In the genomic region with DNA sequence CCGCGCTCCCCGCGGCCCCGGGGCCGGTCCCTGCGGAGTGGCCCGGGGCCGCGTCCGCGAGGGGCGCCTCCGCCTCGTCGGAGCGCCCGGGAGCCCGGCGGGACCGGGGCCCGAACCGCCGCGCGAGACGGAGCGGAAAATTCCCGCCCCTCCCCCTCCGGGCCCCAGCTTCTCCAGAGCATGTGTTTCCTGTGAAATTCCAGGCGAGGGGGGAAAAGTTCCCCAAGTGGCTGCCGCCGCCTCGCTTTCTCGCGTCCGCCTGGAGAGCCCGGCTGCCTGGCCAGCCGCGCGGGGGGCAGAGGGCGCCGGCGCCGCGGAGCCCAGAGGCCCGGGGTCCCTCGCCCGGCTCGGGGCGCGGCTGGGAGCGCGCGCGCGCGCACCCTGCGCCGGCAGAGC, we compare ENCODE assay signal across 11 cellular contexts. TPM values are rescaled to one million over a fixed set of nuclear protein-coding genes. Genes with fewer than 3 reads are reported as not detected.
DNase-seq lines count a peak whose midpoint lies in the region; ATAC-seq and TF ChIP-seq lines count a peak whose summit lies in the region.
"Had no signal": no experiment of that assay in that cellular context is flagged by ENCODE, and none has a peak within 500 bp of the region (broad histone marks: within the 10 kb centered on the region; RNA-seq: fewer than 3 reads in every experiment).

No MANE protein-coding gene starts in this region.

- intact Hi-C loops in ovary (cut with DNase I) = loop anchor here (5.0 to 10.0 kb wide), 7 partner anchors 111 to 531 kb away; no protein-coding TSS in a partner anchor
- intact Hi-C loops in activated CD4-positive, alpha-beta T cell treated with anti-CD3 and anti-CD28 coated beads, Interleukin-2, amount 10 ng/mL, durations not matched to agents 24 days and 14 days (cut with micrococcal nuclease) = no loop called here

- no peaks in the 10 kb centered on the region for H3K36me3 Mint-ChIP-seq in activated CD4-positive, alpha-beta T cell treated with anti-CD3 and anti-CD28 coated beads, Interleukin-2, amount 10 ng/mL, durations not matched to agents 24 days and 14 days (ENCODE audit: low read depth)
- no peaks in the 10 kb centered on the region for H3K36me3 Mint-ChIP-seq in activated T-cell treated with anti-CD3 and anti-CD28 coated beads, Interleukin-2, amount 50 U/mL, for 4 hours (ENCODE audit: insufficient read depth)
- no peaks in the 10 kb centered on the region for H3K36me3 Mint-ChIP-seq in T-cell

- no peaks in the 10 kb centered on the region for H3K9me3 Mint-ChIP-seq in activated CD4-positive, alpha-beta T cell treated with anti-CD3 and anti-CD28 coated beads, Interleukin-2, amount 10 ng/mL, durations not matched to agents 24 days and 14 days
- H3K9me3 Mint-ChIP-seq in activated T-cell treated with anti-CD3 and anti-CD28 coated beads, Interleukin-2, amount 50 U/mL, for 4 hours = no peaks in the 10 kb centered on the region
- no peaks in the 10 kb centered on the region for H3K9me3 Mint-ChIP-seq in T-cell
- H3K9me3 Mint-ChIP-seq: activated naive CD4-positive, alpha-beta T cell treated with anti-CD3 and anti-CD28 coated beads, Interleukin-2, amount 50 U/mL, for 72 hours; T-helper 1 cell treated with Interleukin-12 subunit alpha and Interleukin-12 subunit beta and Interleukin-4 antibody, amounts not matched to agents 30 μg/mL and 1 μg/mL, for 36 hours had no signal

- H3K9me3 ChIP-seq in BLaER1 (no peaks in the 10 kb centered on the region), ovary (no peaks in the 10 kb centered on the region)

- TF ChIP-seq POLR2A in ovary (IDR thresholded peaks at IDR 0.05) = no peak

- ATAC-seq in activated T-cell treated with anti-CD3 and anti-CD28 coated beads, Interleukin-2, amount 50 U/mL, for 4 hours = no peak
- ATAC-seq in T-cell (replicated peaks in 1 of 4) = no peak
- ATAC-seq: K562 had no signal

- H4K20me1 ChIP-seq in BLaER1 = peaks cover 29% of the 10 kb centered on the region

- no peak overlapping the region for H3K27ac ChIP-seq in BLaER1
- H3K27ac ChIP-seq in ovary = peak overlapping the region in 1 of 2 donors; percentile 17

- H3K4me3 Mint-ChIP-seq in activated CD4-positive, alpha-beta T cell treated with anti-CD3 and anti-CD28 coated beads, Interleukin-2, amount 10 ng/mL, durations not matched to agents 24 days and 14 days = no peak overlapping the region
- H3K4me3 Mint-ChIP-seq in activated T-cell treated with anti-CD3 and anti-CD28 coated beads, Interleukin-2, amount 50 U/mL, for 4 hours = no peak overlapping the region
- peak overlapping the region in 1 of 3 donors; percentile 74 for H3K4me3 Mint-ChIP-seq in T-cell

- CTCF ChIA-PET in T-cell (lab: Charles Lee) = no interaction called here

- peaks cover 11% of the 10 kb centered on the region for H3K4me1 ChIP-seq in BLaER1
- peaks cover 4% of the 10 kb centered on the region for H3K4me1 ChIP-seq in ovary (ENCODE audit: insufficient read depth)

- H3K27me3 ChIP-seq in BLaER1 (peaks cover 81% of the 10 kb centered on the region), ovary (no peaks in the 10 kb centered on the region)

- 0% methylated on average over 38 to 60 of the region's 60 CpGs for WGBS in ovary, 3 donors

- POLR2A ChIA-PET in T-cell (lab: Charles Lee) = no interaction called here

- H3K4me3 ChIP-seq in BLaER1 = peak overlapping the region; percentile 74
- H3K4me3 ChIP-seq in fibroblast of the aortic adventitia (ENCODE audit: low read depth, low read length) = peak overlapping the region; percentile 85
- peak overlapping the region; percentile 80 for H3K4me3 ChIP-seq in ovary
- H3K4me3 ChIP-seq: K562 had no signal

- TF ChIP-seq CTCF in fibroblast of the aortic adventitia (IDR thresholded peaks at IDR 0.05; ENCODE audit: insufficient read depth, low read length) = no peak
- TF ChIP-seq CTCF in ovary (IDR thresholded peaks at IDR 0.05) = no peak

- H3K4me2 ChIP-seq in BLaER1 = peak overlapping the region; percentile 99

- H3K4me1 Mint-ChIP-seq in activated CD4-positive, alpha-beta T cell treated with anti-CD3 and anti-CD28 coated beads, Interleukin-2, amount 10 ng/mL, durations not matched to agents 24 days and 14 days = peaks cover 12% of the 10 kb centered on the region
- H3K4me1 Mint-ChIP-seq in activated T-cell treated with anti-CD3 and anti-CD28 coated beads, Interleukin-2, amount 50 U/mL, for 4 hours (ENCODE audit: low read depth) = peaks cover 18% of the 10 kb centered on the region
- peaks cover 17 to 28% (median 22%) of the 10 kb centered on the region in 3 donors for H3K4me1 Mint-ChIP-seq in T-cell

- H3K36me3 ChIP-seq in BLaER1 (no peaks in the 10 kb centered on the region), ovary (no peaks in the 10 kb centered on the region)

- H3K9ac ChIP-seq in BLaER1 = peak overlapping the region; percentile 54; the same call in 1 of the 2 replicates

- TF ChIP-seq EP300 in ovary (IDR thresholded peaks at IDR 0.05) = no peak

- H3K27me3 Mint-ChIP-seq in activated CD4-positive, alpha-beta T cell treated with anti-CD3 and anti-CD28 coated beads, Interleukin-2, amount 10 ng/mL, durations not matched to agents 24 days and 14 days = peaks cover 77% of the 10 kb centered on the region
- peaks cover 74% of the 10 kb centered on the region for H3K27me3 Mint-ChIP-seq in activated T-cell treated with anti-CD3 and anti-CD28 coated beads, Interleukin-2, amount 50 U/mL, for 4 hours (ENCODE audit: low read depth)
- peaks cover 59 to 67% of the 10 kb centered on the region in 2 donors for H3K27me3 Mint-ChIP-seq in T-cell

- H3K27ac Mint-ChIP-seq in activated CD4-positive, alpha-beta T cell treated with anti-CD3 and anti-CD28 coated beads, Interleukin-2, amount 10 ng/mL, durations not matched to agents 24 days and 14 days = no peak overlapping the region
- no peak overlapping the region for H3K27ac Mint-ChIP-seq in T-cell
- H3K27ac Mint-ChIP-seq: activated naive CD4-positive, alpha-beta T cell treated with anti-CD3 and anti-CD28 coated beads, Interleukin-2, amount 50 U/mL, for 72 hours; T-helper 1 cell treated with Interleukin-12 subunit alpha and Interleukin-12 subunit beta and Interleukin-4 antibody, amounts not matched to agents 30 μg/mL and 1 μg/mL, for 36 hours had no signal

- DNase-seq in NCI-H69 (lab: John Stamatoyannopoulos, UW) (peak; percentile 66), fibroblast of the aortic adventitia (ENCODE audit: low read depth) (peak; percentile 49), ovary (peak in 4 of 5 donors; percentile 46 to 61 (median 55)), T-cell (no peak), Ammon's horn (ENCODE audit: low spot score) (no peak)
- no peak for DNase-seq in activated CD4-positive, alpha-beta T cell treated with anti-CD3 and anti-CD28 coated beads, Interleukin-2, amount 10 ng/mL, durations not matched to agents 24 days and 14 days
- no peak for DNase-seq in activated T-cell treated with anti-CD3 and anti-CD28 coated beads, Interleukin-2, amount 50 U/mL, for 4 hours

RNA-seq across cellular contexts. Expression of a gene that starts 0.9 kb away (rescaled TPM):
- total RNA-seq in fibroblast of the aortic adventitia (ENCODE audit: low replicate concordance) (6.0 and 16.6 TPM in 2 replicates), ovary (1 to 10 TPM; 2.5 to 6.8 (median 3.7) TPM), T-cell (under 1 TPM; 0.10 to 0.26 (median 0.16) TPM)
- polyA plus RNA-seq in ovary = 1 to 10 TPM; 2.2 to 8.3 TPM
- total RNA-seq in activated CD4-positive, alpha-beta T cell treated with anti-CD3 and anti-CD28 coated beads, Interleukin-2, amount 10 ng/mL, durations not matched to agents 24 days and 14 days = 0.07 TPM in 2 replicates
- under 1 TPM; 0.03 to 0.08 (median 0.03) TPM for total RNA-seq in activated T-cell treated with anti-CD3 and anti-CD28 coated beads, Interleukin-2, amount 50 U/mL, for 4 hours
- total RNA-seq: K562 had no signal
- polyA plus RNA-seq: K562 had no signal

RNA-seq across cellular contexts. Expression of a gene that starts 49.4 kb away (rescaled TPM):
- total RNA-seq in fibroblast of the aortic adventitia (ENCODE audit: low replicate concordance) (6.2 and 23.5 TPM in 2 replicates), ovary (10 to 100 TPM; 13.5 to 20.8 (median 17.2) TPM), T-cell (10 to 100 TPM; 10.5 to 24.2 (median 20.3) TPM)
- 10 to 100 TPM; 15.2 to 22.9 TPM for polyA plus RNA-seq in ovary
- total RNA-seq in activated CD4-positive, alpha-beta T cell treated with anti-CD3 and anti-CD28 coated beads, Interleukin-2, amount 10 ng/mL, durations not matched to agents 24 days and 14 days = 9.9 and 10.4 TPM in 2 replicates
- 10 to 100 TPM in 1 of 3 donors, 1 to 10 TPM in 2; 8.1 to 11.4 (median 9.2) TPM for total RNA-seq in activated T-cell treated with anti-CD3 and anti-CD28 coated beads, Interleukin-2, amount 50 U/mL, for 4 hours

Comparison
In these comparisons a context has a peak if more than half of its experiments do, and no peak if none do; other contexts are left out.
1. DNase-seq: peak in NCI-H69 (single experiment), fibroblast of the aortic adventitia (single experiment) and ovary (4 of 5); none in activated CD4-positive, alpha-beta T cell treated with anti-CD3 and anti-CD28 coated beads, Interleukin-2, amount 10 ng/mL, durations not matched to agents 24 days and 14 days (single experiment), activated T-cell treated with anti-CD3 and anti-CD28 coated beads, Interleukin-2, amount 50 U/mL, for 4 hours (single experiment), T-cell (0 of 34) and Ammon's horn (single experiment).
2. Peak in every context shown above with its lines, with median percentiles within 50 percentile points of each other: H3K4me3 ChIP-seq.